ENCODE assay signal across 11 cellular contexts in the genomic region with DNA sequence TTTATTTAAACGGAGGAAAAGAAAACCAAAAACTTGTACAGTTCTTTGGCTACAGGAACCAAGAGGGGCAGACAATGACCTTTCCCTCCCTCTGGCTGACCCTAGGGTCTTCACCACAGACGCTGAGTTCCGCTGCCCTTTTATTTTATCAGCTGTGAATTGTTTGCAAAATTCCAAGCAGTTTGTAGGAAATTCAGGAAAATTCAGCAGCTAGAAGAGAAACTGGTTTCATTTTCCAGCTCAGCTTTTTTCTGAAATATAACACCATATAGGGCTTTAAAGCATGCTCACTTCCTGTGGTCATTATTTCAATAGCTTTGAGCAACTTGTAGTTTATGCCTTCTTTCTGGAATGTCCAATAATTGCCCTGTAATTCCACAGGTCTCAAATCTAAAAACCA. TPM values are rescaled to one million over a fixed set of nuclear protein-coding genes. Genes with fewer than 3 reads are reported as not detected.
DNase-seq lines count a peak whose midpoint lies in the region; ATAC-seq and TF ChIP-seq lines count a peak whose summit lies in the region.
"Had no signal": no experiment of that assay in that cellular context is flagged by ENCODE, and none has a peak within 500 bp of the region (broad histone marks: within the 10 kb centered on the region; RNA-seq: fewer than 3 reads in every experiment).

No MANE protein-coding gene starts in this region.

- peak overlapping the region; percentile 65 for H3K4me3 ChIP-seq in adipocyte (ENCODE audit: low read length)
- H3K4me3 ChIP-seq in fibroblast of the aortic adventitia (ENCODE audit: low read depth, low read length) = peak overlapping the region; percentile 55
- H3K4me3 ChIP-seq in skeletal muscle tissue (ENCODE audit: low read length in 3 of 3) = peak overlapping the region in 1 of 3 donors; percentile 16
- H3K4me3 ChIP-seq: skin epidermis had no signal

- H3K4me1 ChIP-seq in adipocyte (ENCODE audit: control insufficient read depth, insufficient read depth, low read length) = peaks cover 27% of the 10 kb centered on the region
- peaks cover 22 to 24% (median 22%) of the 10 kb centered on the region in 3 donors for H3K4me1 ChIP-seq in skeletal muscle tissue (ENCODE audit: control insufficient read depth in 3 of 3, insufficient read depth in 3 of 3, low read length in 3 of 3)

- DNase-seq in EH (ENCODE audit: low read depth) (peak; percentile 65), adipocyte (ENCODE audit: low read depth) (peak; percentile 74), fibroblast of the aortic adventitia (ENCODE audit: low read depth) (peak; percentile 55)
- no peak for DNase-seq in stimulated activated CD4-positive, alpha-beta T cell treated with anti-CD3 and anti-CD28 coated beads, Interleukin-4, amount 100 ng/mL, for 4 hours
- no peak for DNase-seq in activated naive CD4-positive, alpha-beta T cell treated with anti-CD3 and anti-CD28 coated beads, Interleukin-2, amount 50 U/mL, for 16 hours
- DNase-seq: CD4-positive, CD25-positive, alpha-beta regulatory T cell; NCI-H446 had no signal

- H3K27ac ChIP-seq in skeletal muscle tissue (ENCODE audit: low read depth, low read length) = peak overlapping the region; percentile 60

- H3K27me3 ChIP-seq in adipocyte (replicated peaks; ENCODE audit: control insufficient read depth, insufficient read depth, low read length) = no peaks in the 10 kb centered on the region
- no peaks in the 10 kb centered on the region for H3K27me3 ChIP-seq in skeletal muscle tissue (ENCODE audit: control insufficient read depth in 3 of 3, insufficient read depth in 3 of 3, low read length in 3 of 3)

- no peak for ATAC-seq in GM18867 (IDR thresholded peaks at IDR 0.05; ENCODE audit: unreplicated experiment)
- ATAC-seq in GM21381 (IDR thresholded peaks at IDR 0.05; ENCODE audit: unreplicated experiment) = no peak

- H3K9ac ChIP-seq in adipocyte (ENCODE audit: low read length) = peak overlapping the region; percentile 53
- no peak overlapping the region for H3K9ac ChIP-seq in skeletal muscle tissue (ENCODE audit: low read depth in 1 of 3, low read length in 3 of 3)

- no peaks in the 10 kb centered on the region for H3K36me3 ChIP-seq in adipocyte (ENCODE audit: control insufficient read depth, insufficient read depth, low read length, severe bottlenecking)
- H3K36me3 ChIP-seq in skeletal muscle tissue (ENCODE audit: control insufficient read depth in 3 of 3, insufficient read depth in 3 of 3, low read length in 3 of 3) = no peaks in the 10 kb centered on the region

- no peaks in the 10 kb centered on the region for H3K9me3 ChIP-seq in adipocyte (ENCODE audit: control insufficient read depth, low read length)
- no peaks in the 10 kb centered on the region for H3K9me3 ChIP-seq in skeletal muscle tissue (ENCODE audit: control insufficient read depth in 3 of 3, low read length in 3 of 3)

- no peak for TF ChIP-seq CTCF in fibroblast of the aortic adventitia (IDR thresholded peaks at IDR 0.05; ENCODE audit: insufficient read depth, low read length)

RNA-seq across cellular contexts. Expression of a gene that starts 5.5 kb away (rescaled TPM):
- total RNA-seq in fibroblast of the aortic adventitia (ENCODE audit: low replicate concordance) (5.0 and 6.1 TPM in 2 replicates), skeletal muscle tissue (13.0 TPM)

RNA-seq across cellular contexts. Expression of a gene that starts 37.0 kb away (rescaled TPM):
- 0.81 TPM in 1 of 2 replicates, not detected in the other for total RNA-seq in fibroblast of the aortic adventitia (ENCODE audit: low replicate concordance)
- total RNA-seq in skeletal muscle tissue = not detected
- total RNA-seq: CD4-positive, CD25-positive, alpha-beta regulatory T cell had no signal

RNA-seq across cellular contexts. Expression of a gene that starts 38.4 kb away (rescaled TPM):
- not detected in 2 replicates for total RNA-seq in fibroblast of the aortic adventitia (ENCODE audit: low replicate concordance)
- not detected for total RNA-seq in skeletal muscle tissue
- total RNA-seq: CD4-positive, CD25-positive, alpha-beta regulatory T cell had no signal

Comparison
In these comparisons a context has a peak if more than half of its experiments do, and no peak if none do; other contexts are left out.
1. DNase-seq: peak in EH (single experiment), adipocyte (single experiment) and fibroblast of the aortic adventitia (single experiment); none in stimulated activated CD4-positive, alpha-beta T cell treated with anti-CD3 and anti-CD28 coated beads, Interleukin-4, amount 100 ng/mL, for 4 hours (0 of 2) and activated naive CD4-positive, alpha-beta T cell treated with anti-CD3 and anti-CD28 coated beads, Interleukin-2, amount 50 U/mL, for 16 hours (single experiment).